In the genomic region with DNA sequence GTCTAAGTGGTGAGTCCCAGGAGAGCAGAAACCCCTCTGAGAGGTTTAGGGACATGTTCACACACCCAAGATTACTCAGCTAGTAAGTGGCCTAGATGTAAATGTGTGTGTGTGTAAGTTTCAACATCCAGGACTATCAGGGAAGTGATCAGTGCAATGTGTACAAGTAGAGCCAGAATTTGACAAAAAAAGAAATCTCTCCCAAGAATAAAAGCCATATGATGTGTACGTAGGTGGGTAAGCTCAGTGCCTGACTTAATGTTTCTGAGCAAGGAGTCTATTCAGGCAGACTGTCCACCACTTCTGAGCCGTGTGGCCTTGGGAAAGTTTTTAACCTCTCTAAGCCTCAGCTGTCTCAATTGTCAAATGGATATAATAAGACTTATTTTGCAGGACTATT, we compare ENCODE assay signal across 11 cellular contexts.
DNase-seq lines count a peak whose midpoint lies in the region; ATAC-seq and TF ChIP-seq lines count a peak whose summit lies in the region.
"Had no signal": no experiment of that assay in that cellular context is flagged by ENCODE, and none has a peak within 500 bp of the region (broad histone marks: within the 10 kb centered on the region; RNA-seq: fewer than 3 reads in every experiment).

No MANE protein-coding gene starts in this region.

- H3K27ac Mint-ChIP-seq in neural crest cell (ENCODE audit: unreplicated experiment) = peak overlapping the region; percentile 15
- H3K27ac Mint-ChIP-seq: B cell had no signal

- ATAC-seq in HG03571 (IDR thresholded peaks at IDR 0.05; ENCODE audit: unreplicated experiment) = no peak

- H3K36me3 ChIP-seq in adrenal gland (replicated peaks in 1 of 2) (no peaks in the 10 kb centered on the region), esophagus muscularis mucosa (no peaks in the 10 kb centered on the region), thyroid gland (no peaks in the 10 kb centered on the region)

- H3K4me3 Mint-ChIP-seq in neural crest cell = no peak overlapping the region
- H3K4me3 Mint-ChIP-seq: B cell had no signal

- 60 to 92% (median 82%) methylated on average over 2 of the region's 2 CpGs for WGBS in adrenal gland, 4 donors
- WGBS in esophagus muscularis mucosa = 59% methylated on average over 2 of the region's 2 CpGs
- WGBS in thyroid gland, 2 donors = 87 to 92% methylated on average over 2 of the region's 2 CpGs

- intact Hi-C loops in adrenal gland (cut with DNase I) = no loop called here
- intact Hi-C loops in esophagus muscularis mucosa (cut with DNase I) = no loop called here
- intact Hi-C loops in thyroid gland (cut with DNase I) = loop anchor here (10.0 kb wide), 1 partner anchor 66 kb away; no protein-coding TSS in a partner anchor

- H3K27me3 Mint-ChIP-seq in neural crest cell (ENCODE audit: low read depth) = no peaks in the 10 kb centered on the region
- H3K27me3 Mint-ChIP-seq: B cell had no signal

- peaks cover 4 to 33% of the 10 kb centered on the region in 2 donors for H3K4me1 ChIP-seq in adrenal gland (replicated peaks in 1 of 2)
- peaks cover 41 to 54% (median 51%) of the 10 kb centered on the region in 4 donors for H3K4me1 ChIP-seq in esophagus muscularis mucosa
- peaks cover 50 to 58% of the 10 kb centered on the region in 2 donors for H3K4me1 ChIP-seq in thyroid gland

- DNase-seq in adrenal gland (no peak), esophagus muscularis mucosa (ENCODE audit: extremely low spot score) (no peak), neural crest cell (ENCODE audit: low read depth, low spot score) (no peak), thyroid gland (no peak), NCI-H187 treated with DMSO at 0.1 percent for 48 hours (lab: John Stamatoyannopoulos, UW) (no peak)
- no peak for DNase-seq in stimulated activated CD4-positive, alpha-beta T cell treated with anti-CD3 and anti-CD28 coated beads, Interleukin-12 subunit alpha, Interleukin-12 subunit beta, amount 100 ng/mL, for 4 hours
- DNase-seq: activated CD4-positive, alpha-beta T cell treated with anti-CD3 and anti-CD28 coated beads, Interleukin-2, amount 50 U/mL, for 1 hour; activated naive CD4-positive, alpha-beta T cell treated with Interleukin-2 at 50 U/mL for 16 hours; NCI-H1694 had no signal

- H3K4me3 ChIP-seq in adrenal gland (no peak overlapping the region), esophagus muscularis mucosa (no peak overlapping the region), thyroid gland (replicated peaks in 1 of 3) (no peak overlapping the region)

- H3K9me3 ChIP-seq in adrenal gland (replicated peaks in 1 of 3) (no peaks in the 10 kb centered on the region), esophagus muscularis mucosa (no peaks in the 10 kb centered on the region), thyroid gland (no peaks in the 10 kb centered on the region)

- H3K27ac ChIP-seq in adrenal gland (peak overlapping the region in 3 of 5 donors; percentile 58 to 89 (median 75)), esophagus muscularis mucosa (replicated peaks in 1 of 4) (peak overlapping the region; percentile 83 to 88 (median 86)), thyroid gland (peak overlapping the region in 2 of 3 donors; percentile 83 to 85)

- peaks cover 13% of the 10 kb centered on the region for H3K4me1 Mint-ChIP-seq in neural crest cell
- H3K4me1 Mint-ChIP-seq: B cell had no signal

- TF ChIP-seq EP300 in esophagus muscularis mucosa (IDR thresholded peaks at IDR 0.05) = no peak

- TF ChIP-seq CTCF in adrenal gland (IDR thresholded peaks at IDR 0.05) = no peak
- TF ChIP-seq CTCF in esophagus muscularis mucosa (IDR thresholded peaks at IDR 0.05) = no peak
- TF ChIP-seq CTCF in neural crest cell (conservative IDR thresholded peaks at IDR 0.05) = no peak
- no peak for TF ChIP-seq CTCF in thyroid gland (IDR thresholded peaks at IDR 0.05)

- no peaks in the 10 kb centered on the region for H3K9me3 Mint-ChIP-seq in neural crest cell

- peaks cover under 1% of the 10 kb centered on the region for H3K36me3 Mint-ChIP-seq in neural crest cell (ENCODE audit: low read depth)

- no peak for TF ChIP-seq POLR2A in adrenal gland (IDR thresholded peaks at IDR 0.05)
- no peak for TF ChIP-seq POLR2A in esophagus muscularis mucosa (IDR thresholded peaks at IDR 0.05; ENCODE audit: low read depth)
- TF ChIP-seq POLR2A in thyroid gland (IDR thresholded peaks at IDR 0.05) = no peak

- H3K27me3 ChIP-seq in adrenal gland (no peaks in the 10 kb centered on the region), esophagus muscularis mucosa (no peaks in the 10 kb centered on the region), thyroid gland (no peaks in the 10 kb centered on the region)
